Comparison of ENCODE assay signal across 13 cellular contexts in genomic region chr6:2861822-2862164, GRCh38. TPM values are rescaled to one million over a fixed set of nuclear protein-coding genes. Genes with fewer than 3 reads are reported as not detected.
DNase-seq lines count a peak whose midpoint lies in the region; ATAC-seq and TF ChIP-seq lines count a peak whose summit lies in the region.
"Had no signal": no experiment of that assay in that cellular context is flagged by ENCODE, and none has a peak within 500 bp of the region (broad histone marks: within the 10 kb centered on the region; RNA-seq: fewer than 3 reads in every experiment).

No MANE protein-coding gene starts in this region.

- no peak for ATAC-seq in natural killer cell
- ATAC-seq in left cardiac atrium, result no peak
- ATAC-seq: gastroesophageal sphincter, lower lobe of right lung, sciatic nerve had no signal

- no peak overlapping the region for H3K4me3 Mint-ChIP-seq in Caco-2 (ENCODE audit: unreplicated experiment)
- H3K4me3 Mint-ChIP-seq in IgD-negative memory B cell, result peak overlapping the region in 3 of 4 donors; percentile 77 to 88 (median 86)
- H3K4me3 Mint-ChIP-seq in activated T-helper 1 cell treated with anti-CD3 and anti-CD28 coated beads, Interleukin-12 subunit alpha, Interleukin-12 subunit beta, Interleukin-2, Interleukin-4 antibody, amounts not matched to agents 30 ng/mL and 10 ng/mL and 1 ng/mL, durations not matched to agents 14 hours and 24 hours and 36 hours, result peak overlapping the region; percentile 63
- H3K4me3 Mint-ChIP-seq in natural killer cell, result no peak overlapping the region

- intact Hi-C loops in Caco-2 (cut with micrococcal nuclease; ENCODE audit: unreplicated experiment), result no loop called here
- intact Hi-C loops in activated T-helper 1 cell treated with anti-CD3 and anti-CD28 coated beads, Interleukin-12 subunit alpha, Interleukin-12 subunit beta, Interleukin-2, Interleukin-4 antibody, amounts not matched to agents 30 ng/mL and 10 ng/mL and 1 ng/mL, durations not matched to agents 14 hours and 24 hours and 36 hours (cut with micrococcal nuclease), result no loop called here
- intact Hi-C loops in natural killer cell (cut with micrococcal nuclease), result no loop called here
- intact Hi-C loops in left cardiac atrium (cut with DNase I), result no loop called here

- H3K9me3 ChIP-seq in Caco-2, result no peaks in the 10 kb centered on the region
- H3K9me3 ChIP-seq: gastroesophageal sphincter, lower lobe of right lung had no signal

- DNase-seq in Caco-2 (no peak), natural killer cell (no peak), NCI-H748 (lab: John Stamatoyannopoulos, UW; ENCODE audit: unreplicated experiment) (no peak), SIG-M5 (lab: John Stamatoyannopoulos, UW) (no peak), left cardiac atrium (no peak)
- no peak for DNase-seq in activated T-helper 1 cell treated with anti-CD3 and anti-CD28 coated beads, Interleukin-12 subunit alpha, Interleukin-12 subunit beta, Interleukin-2, Interleukin-4 antibody, amounts not matched to agents 30 ng/mL and 10 ng/mL and 1 ng/mL, durations not matched to agents 14 hours and 24 hours and 36 hours (ENCODE audit: low spot score)
- DNase-seq: Kasumi-1; lower lobe of right lung; NCI-H345; stimulated activated CD4-positive, alpha-beta T cell treated with anti-CD3 and anti-CD28 coated beads, Interleukin-4, amount 100 ng/mL, for 4 hours had no signal

- H3K4me3 ChIP-seq in Caco-2 (ENCODE audit: low read depth, low read length), result no peak overlapping the region
- H3K4me3 ChIP-seq: gastroesophageal sphincter, lower lobe of right lung had no signal

- TF ChIP-seq CTCF in Caco-2 (IDR thresholded peaks at IDR 0.05; ENCODE audit: insufficient read depth in 1 of 2, low read depth in 1 of 2, low read length in 1 of 2, severe bottlenecking in 1 of 2, unreplicated experiment in 1 of 2) (no peak), natural killer cell (IDR thresholded peaks at IDR 0.05) (no peak)

- H3K27me3 Mint-ChIP-seq in Caco-2 (ENCODE audit: insufficient read depth, unreplicated experiment) (no peaks in the 10 kb centered on the region), IgD-negative memory B cell (peaks cover 3% of the 10 kb centered on the region), natural killer cell (ENCODE audit: low read depth in 2 of 2) (no peaks in the 10 kb centered on the region)
- H3K27me3 Mint-ChIP-seq in activated T-helper 1 cell treated with anti-CD3 and anti-CD28 coated beads, Interleukin-12 subunit alpha, Interleukin-12 subunit beta, Interleukin-2, Interleukin-4 antibody, amounts not matched to agents 30 ng/mL and 10 ng/mL and 1 ng/mL, durations not matched to agents 14 hours and 24 hours and 36 hours (ENCODE audit: insufficient read depth), result no peaks in the 10 kb centered on the region

- peaks cover 33% of the 10 kb centered on the region for H3K4me1 ChIP-seq in Caco-2

- H3K9me3 Mint-ChIP-seq in Caco-2 (ENCODE audit: unreplicated experiment) (peaks cover 10% of the 10 kb centered on the region), IgD-negative memory B cell (no peaks in the 10 kb centered on the region), natural killer cell (no peaks in the 10 kb centered on the region)
- H3K9me3 Mint-ChIP-seq in activated T-helper 1 cell treated with anti-CD3 and anti-CD28 coated beads, Interleukin-12 subunit alpha, Interleukin-12 subunit beta, Interleukin-2, Interleukin-4 antibody, amounts not matched to agents 30 ng/mL and 10 ng/mL and 1 ng/mL, durations not matched to agents 14 hours and 24 hours and 36 hours, result peaks cover 17% of the 10 kb centered on the region

- no peaks in the 10 kb centered on the region for H3K27me3 ChIP-seq in Caco-2 (replicated peaks; ENCODE audit: control insufficient read depth, insufficient read depth, low read length)

- CTCF ChIA-PET in Caco-2 (lab: Charles Lee), result no interaction called here

- no peaks in the 10 kb centered on the region for H3K36me3 ChIP-seq in Caco-2 (ENCODE audit: control insufficient read depth, insufficient read depth, low read length)
- H3K36me3 ChIP-seq: gastroesophageal sphincter, lower lobe of right lung had no signal

- POLR2A ChIA-PET in Caco-2 (lab: Charles Lee), result no interaction called here

- BruUV-seq in Caco-2 (replicated peaks; lab: Mats Ljungman, UMichigan), result no TSS peak

- H3K4me1 Mint-ChIP-seq in Caco-2 (ENCODE audit: low read depth, unreplicated experiment) (peaks cover 37% of the 10 kb centered on the region), IgD-negative memory B cell (peaks cover 51 to 77% (median 66%) of the 10 kb centered on the region in 3 donors), natural killer cell (peaks cover 42 to 50% of the 10 kb centered on the region in 2 donors)
- peaks cover 82% of the 10 kb centered on the region for H3K4me1 Mint-ChIP-seq in activated T-helper 1 cell treated with anti-CD3 and anti-CD28 coated beads, Interleukin-12 subunit alpha, Interleukin-12 subunit beta, Interleukin-2, Interleukin-4 antibody, amounts not matched to agents 30 ng/mL and 10 ng/mL and 1 ng/mL, durations not matched to agents 14 hours and 24 hours and 36 hours (ENCODE audit: low read depth)

- peaks cover 6% of the 10 kb centered on the region for H3K36me3 Mint-ChIP-seq in Caco-2 (ENCODE audit: insufficient read depth, unreplicated experiment)
- peaks cover 5% of the 10 kb centered on the region for H3K36me3 Mint-ChIP-seq in IgD-negative memory B cell
- H3K36me3 Mint-ChIP-seq in activated T-helper 1 cell treated with anti-CD3 and anti-CD28 coated beads, Interleukin-12 subunit alpha, Interleukin-12 subunit beta, Interleukin-2, Interleukin-4 antibody, amounts not matched to agents 30 ng/mL and 10 ng/mL and 1 ng/mL, durations not matched to agents 14 hours and 24 hours and 36 hours (ENCODE audit: low read depth), result peaks cover 20% of the 10 kb centered on the region
- H3K36me3 Mint-ChIP-seq in natural killer cell, result no peaks in the 10 kb centered on the region

- H3K27ac Mint-ChIP-seq in Caco-2 (ENCODE audit: unreplicated experiment), result peak overlapping the region; percentile 48
- peak overlapping the region; percentile 83 to 96 (median 93) for H3K27ac Mint-ChIP-seq in IgD-negative memory B cell
- peak overlapping the region; percentile 97 for H3K27ac Mint-ChIP-seq in activated T-helper 1 cell treated with anti-CD3 and anti-CD28 coated beads, Interleukin-12 subunit alpha, Interleukin-12 subunit beta, Interleukin-2, Interleukin-4 antibody, amounts not matched to agents 30 ng/mL and 10 ng/mL and 1 ng/mL, durations not matched to agents 14 hours and 24 hours and 36 hours
- H3K27ac Mint-ChIP-seq in natural killer cell, result peak overlapping the region; percentile 84 to 97

RNA-seq across cellular contexts. Expression of gene SERPINB1, which starts 20.1 kb away (rescaled TPM):
- total RNA-seq in Caco-2 (2022) (75.6 and 81.9 TPM in 2 replicates), natural killer cell (10 to 100 TPM; 74.8 to 80.2 (median 78.1) TPM), left cardiac atrium (10 to 100 TPM; 27.5 to 39.2 TPM)
- polyA plus RNA-seq in IgD-negative memory B cell, result 85.6 TPM
- total RNA-seq in activated T-helper 1 cell treated with anti-CD3 and anti-CD28 coated beads, Interleukin-12 subunit alpha, Interleukin-12 subunit beta, Interleukin-2, Interleukin-4 antibody, amounts not matched to agents 30 ng/mL and 10 ng/mL and 1 ng/mL, durations not matched to agents 14 hours and 24 hours and 36 hours, result 79.5 and 80.1 TPM in 2 replicates

RNA-seq across cellular contexts. Expression of gene SERPINB9, which starts 41.3 kb away (rescaled TPM):
- 3.1 and 3.5 TPM in 2 replicates for total RNA-seq in Caco-2 (2022)
- 20.1 TPM for polyA plus RNA-seq in IgD-negative memory B cell
- 86.8 and 87.2 TPM in 2 replicates for total RNA-seq in activated T-helper 1 cell treated with anti-CD3 and anti-CD28 coated beads, Interleukin-12 subunit alpha, Interleukin-12 subunit beta, Interleukin-2, Interleukin-4 antibody, amounts not matched to agents 30 ng/mL and 10 ng/mL and 1 ng/mL, durations not matched to agents 14 hours and 24 hours and 36 hours
- 10 to 100 TPM; 34.9 to 54.3 (median 47.3) TPM for total RNA-seq in natural killer cell
- total RNA-seq in left cardiac atrium, result 10 to 100 TPM in 1 of 2 donors, 1 to 10 TPM in 1; 3.8 to 14.4 TPM

Comparison
In these comparisons a context has a peak if more than half of its experiments do, and no peak if none do; other contexts are left out.
1. H3K4me3 Mint-ChIP-seq: peak in IgD-negative memory B cell (3 of 4) and activated T-helper 1 cell treated with anti-CD3 and anti-CD28 coated beads, Interleukin-12 subunit alpha, Interleukin-12 subunit beta, Interleukin-2, Interleukin-4 antibody, amounts not matched to agents 30 ng/mL and 10 ng/mL and 1 ng/mL, durations not matched to agents 14 hours and 24 hours and 36 hours (single experiment); none in Caco-2 (single experiment) and natural killer cell (single experiment).
2. Peak in every context shown above with its lines, with median percentiles within 50 percentile points of each other: H3K27ac Mint-ChIP-seq.